Comparison of ENCODE assay signal across 10 cellular contexts in genomic region chr1:234271243-234271606, GRCh38.
A peak's percentile ranks its signal among the peaks of the same experiment; 100 is the strongest.
DNase-seq lines count a peak whose midpoint lies in the region; ATAC-seq and TF ChIP-seq lines count a peak whose summit lies in the region.
"Had no signal": no experiment of that assay in that cellular context is flagged by ENCODE, and none has a peak within 500 bp of the region (broad histone marks: within the 10 kb centered on the region; RNA-seq: fewer than 3 reads in every experiment).

No MANE protein-coding gene starts in this region.

- H4K20me1 ChIP-seq in PC-3 (ENCODE audit: low read length): no peaks in the 10 kb centered on the region

- 61% methylated on average over 4 of the region's 4 CpGs for WGBS in suprapubic skin
- no CpG with 5 or more reads among the region's 4 CpGs for WGBS in neuronal stem cell (ENCODE audit: extremely low coverage in 2 of 2, insufficient read length in 2 of 2, insufficient replicate concordance in 1 of 2), 2 donors

- ATAC-seq in GM18517 (IDR thresholded peaks at IDR 0.05; ENCODE audit: unreplicated experiment) (peak; percentile 99), GM19452 (IDR thresholded peaks at IDR 0.05; ENCODE audit: unreplicated experiment) (peak; percentile 96), HG02943 (IDR thresholded peaks at IDR 0.05; ENCODE audit: low read depth, unreplicated experiment) (peak; percentile 92), PC-3 (no peak)

- TF ChIP-seq POLR2A in suprapubic skin (IDR thresholded peaks at IDR 0.05): no peak

- no peak overlapping the region for H3K18ac ChIP-seq in neuronal stem cell (ENCODE audit: low read length)

- no peak overlapping the region for H3K4ac ChIP-seq in neuronal stem cell (ENCODE audit: low read length)

- no peak overlapping the region for H4K91ac ChIP-seq in neuronal stem cell (ENCODE audit: low read depth, low read length, poor library complexity)

- no peak overlapping the region for H3K4me3 ChIP-seq in PC-3 (ENCODE audit: low read length)
- H3K4me3 ChIP-seq in suprapubic skin: no peak overlapping the region
- H3K4me3 ChIP-seq in neuronal stem cell (ENCODE audit: low read length in 2 of 2): no peak overlapping the region

- no peak overlapping the region for H3K27ac ChIP-seq in PC-3 (ENCODE audit: low read length)
- H3K27ac ChIP-seq in suprapubic skin: no peak overlapping the region
- H3K27ac ChIP-seq in neuronal stem cell (replicated peaks; ENCODE audit: low read length): no peak overlapping the region

- H3K27me3 ChIP-seq in PC-3 (ENCODE audit: low read length) (no peaks in the 10 kb centered on the region), suprapubic skin (no peaks in the 10 kb centered on the region), neuronal stem cell (ENCODE audit: control insufficient read depth in 3 of 3, insufficient read depth in 3 of 3, low read depth in 1 of 3, low read length in 3 of 3) (no peaks in the 10 kb centered on the region)

- H2AFZ ChIP-seq in PC-3 (ENCODE audit: low read length) (no peak overlapping the region), neuronal stem cell (ENCODE audit: low read length) (no peak overlapping the region)

- H3K36me3 ChIP-seq in PC-3 (ENCODE audit: low read depth, low read length) (no peaks in the 10 kb centered on the region), suprapubic skin (no peaks in the 10 kb centered on the region), neuronal stem cell (replicated peaks in 1 of 2; ENCODE audit: control insufficient read depth in 2 of 2, insufficient read depth in 2 of 2, low read length in 2 of 2) (no peaks in the 10 kb centered on the region)

- no peaks in the 10 kb centered on the region for H3K79me1 ChIP-seq in neuronal stem cell (ENCODE audit: low read depth, low read length)

- H2BK15ac ChIP-seq in neuronal stem cell (ENCODE audit: low read length): no peak overlapping the region

- BruUV-seq in PC-3 (replicated peaks; lab: Mats Ljungman, UMichigan): no TSS peak

- no peaks in the 10 kb centered on the region for H3K79me2 ChIP-seq in PC-3 (ENCODE audit: low read length)

- no peak for TF ChIP-seq CTCF in PC-3 (conservative IDR thresholded peaks at IDR 0.05; ENCODE audit: low read depth, low read length)
- TF ChIP-seq CTCF in suprapubic skin (IDR thresholded peaks at IDR 0.05): no peak

- no peak overlapping the region for H2AK5ac ChIP-seq in neuronal stem cell (ENCODE audit: low read depth, low read length)

- H3K4me1 ChIP-seq in PC-3 (ENCODE audit: insufficient read depth, low read length): peaks cover 11% of the 10 kb centered on the region
- H3K4me1 ChIP-seq in suprapubic skin: no peaks in the 10 kb centered on the region
- no peaks in the 10 kb centered on the region for H3K4me1 ChIP-seq in neuronal stem cell (ENCODE audit: control insufficient read depth in 2 of 2, insufficient read depth in 1 of 2, low read depth in 1 of 2, low read length in 2 of 2)

- no peak overlapping the region for H2BK120ac ChIP-seq in neuronal stem cell (ENCODE audit: low read depth, low read length)

- no peak overlapping the region for H3K9ac ChIP-seq in PC-3 (ENCODE audit: low read length)
- H3K9ac ChIP-seq in neuronal stem cell (ENCODE audit: low read depth, low read length, poor library complexity): no peak overlapping the region

- POLR2A ChIA-PET in PC-3 (lab: Charles Lee; ENCODE audit: unreplicated experiment): no interaction called here

- H3K14ac ChIP-seq in neuronal stem cell (ENCODE audit: low read length): no peak overlapping the region

- no peaks in the 10 kb centered on the region for H3F3A ChIP-seq in PC-3 (ENCODE audit: low read length, unreplicated experiment)

- TF ChIP-seq EP300 in suprapubic skin (IDR thresholded peaks at IDR 0.05): no peak

- no peak overlapping the region for H2BK12ac ChIP-seq in neuronal stem cell (ENCODE audit: low read length)

- H3K9me2 ChIP-seq in PC-3 (replicated peaks; ENCODE audit: low read length): no peaks in the 10 kb centered on the region

- H3K23ac ChIP-seq in neuronal stem cell (ENCODE audit: low read depth, low read length, poor library complexity): no peak overlapping the region

- no peak overlapping the region for H2BK5ac ChIP-seq in neuronal stem cell (ENCODE audit: low read length)

- CTCF ChIA-PET in PC-3 (lab: Charles Lee): no interaction called here

- H3K9me3 ChIP-seq in PC-3 (ENCODE audit: low read length) (no peaks in the 10 kb centered on the region), suprapubic skin (no peaks in the 10 kb centered on the region), neuronal stem cell (replicated peaks in 1 of 2; ENCODE audit: control insufficient read depth in 2 of 2, insufficient read depth in 1 of 2, low read depth in 1 of 2, low read length in 2 of 2) (peaks cover 0 to 2% of the 10 kb centered on the region in 2 donors)

- no peak overlapping the region for H4K8ac ChIP-seq in neuronal stem cell (ENCODE audit: low read depth, low read length)

- H3K4me2 ChIP-seq in PC-3 (ENCODE audit: low read length) (peak overlapping the region; percentile 18), neuronal stem cell (ENCODE audit: insufficient read depth, low read length, poor library complexity, severe bottlenecking) (no peak overlapping the region)

- intact Hi-C loops in PC-3 (cut with micrococcal nuclease): no loop called here

- DNase-seq in PC-3 (no peak), GDM1 (lab: John Stamatoyannopoulos, UW) (no peak), HK-2 (ENCODE audit: unreplicated experiment) (no peak), suprapubic skin (ENCODE audit: low spot score in 2 of 2) (no peak), neuronal stem cell (ENCODE audit: low spot score) (no peak)
- DNase-seq: cortex of kidney, NCI-H1694 had no signal
